ENCODE assay signal across 1 cellular context in genomic region chr16:23318639-23319038, GRCh38.
TF ChIP-seq lines count a peak whose summit lies in the region.

No MANE protein-coding gene starts in this region.

TF ChIP-seq in GM23338, 12 proteins besides CTCF, POLR2A, EP300 and RAD21 (continued from another document):
- TF ChIP-seq REST (IDR thresholded peaks at IDR 0.05; ENCODE audit: unreplicated experiment) (no peak), EZH2phosphoT487 (IDR thresholded peaks at IDR 0.05; ENCODE audit: unreplicated experiment) (no peak), ZNF331 (CRISPR knock-in tag; IDR thresholded peaks at IDR 0.05; ENCODE audit: low read depth) (no peak), JUNB (IDR thresholded peaks at IDR 0.05; ENCODE audit: unreplicated experiment) (no peak), NANOG (IDR thresholded peaks at IDR 0.05; ENCODE audit: borderline replicate concordance) (no peak), ZNF462 (CRISPR knock-in tag; IDR thresholded peaks at IDR 0.05) (no peak), ZNF114 (CRISPR knock-in tag; IDR thresholded peaks at IDR 0.05) (no peak)
